ENCODE assay signal across 31 cellular contexts in genomic region chr6:91079939-91080338, GRCh38.
DNase-seq lines count a peak whose midpoint lies in the region; ATAC-seq, FAIRE-seq and TF ChIP-seq lines count a peak whose summit lies in the region.
"Had no signal": no experiment of that assay in that cellular context is flagged by ENCODE, and none has a peak within 500 bp of the region (broad histone marks: within the 10 kb centered on the region; RNA-seq: fewer than 3 reads in every experiment).

No MANE protein-coding gene starts in this region.

- H3K9ac ChIP-seq in H1 (replicated peaks in 1 of 4; ENCODE audit: extremely low read depth in 1 of 4, low read depth in 3 of 4, low read length in 3 of 4) = no peak overlapping the region
- no peak overlapping the region for H3K9ac ChIP-seq in neural cell (ENCODE audit: low read length)
- H3K9ac ChIP-seq: BLaER1 had no signal

- H3K4me3 ChIP-seq in BE2C (ENCODE audit: low read depth, low read length) (no peak overlapping the region), SJCRH30 (no peak overlapping the region), H1 (ENCODE audit: extremely low read depth in 1 of 4, insufficient read depth in 2 of 4, low read depth in 3 of 4, low read length in 4 of 4) (no peak overlapping the region), neural cell (ENCODE audit: low read length) (no peak overlapping the region)
- H3K4me3 ChIP-seq: BLaER1, breast epithelium, lower lobe of right lung, PC-9, tibial artery had no signal

- H3K23me2 ChIP-seq in H1 (ENCODE audit: low read depth, low read length) = no peaks in the 10 kb centered on the region

- H3K23ac ChIP-seq in H1 (ENCODE audit: insufficient read length) = no peak overlapping the region

- no peak overlapping the region for H2BK15ac ChIP-seq in H1 (ENCODE audit: low read length)

- H3K4me2 ChIP-seq in H1 (ENCODE audit: insufficient read depth in 1 of 2, low read depth in 2 of 2, low read length in 2 of 2) = no peak overlapping the region
- no peak overlapping the region for H3K4me2 ChIP-seq in neural cell (ENCODE audit: low read length)
- H3K4me2 ChIP-seq: BLaER1, PC-9 had no signal

- no peaks in the 10 kb centered on the region for H3K9me3 ChIP-seq in BE2C
- no peaks in the 10 kb centered on the region for H3K9me3 ChIP-seq in SJCRH30 (replicated peaks)
- no peaks in the 10 kb centered on the region for H3K9me3 ChIP-seq in H1 (ENCODE audit: insufficient read depth in 2 of 2, low read depth in 1 of 2, low read length in 1 of 2)
- H3K9me3 ChIP-seq in neural cell (ENCODE audit: low read length) = no peaks in the 10 kb centered on the region
- H3K9me3 ChIP-seq: BLaER1, breast epithelium, lower lobe of right lung, tibial artery had no signal

- peaks cover 47% of the 10 kb centered on the region for H3K4me1 Mint-ChIP-seq in mesothelial cell of epicardium

- H3K27me3 ChIP-seq in BE2C (no peaks in the 10 kb centered on the region), SJCRH30 (no peaks in the 10 kb centered on the region), H1 (replicated peaks in 1 of 4; ENCODE audit: control insufficient read depth in 3 of 4, extremely low read depth in 1 of 4, insufficient read depth in 3 of 4, low read length in 3 of 4) (no peaks in the 10 kb centered on the region), neural cell (ENCODE audit: insufficient read depth, low read depth, low read length) (no peaks in the 10 kb centered on the region)
- H3K27me3 ChIP-seq: BLaER1, breast epithelium, tibial artery had no signal

- H3K36me3 ChIP-seq in BE2C (no peaks in the 10 kb centered on the region), SJCRH30 (no peaks in the 10 kb centered on the region), H1 (ENCODE audit: control insufficient read depth in 2 of 4, insufficient read depth in 4 of 4, low read length in 3 of 4) (no peaks in the 10 kb centered on the region), neural cell (ENCODE audit: insufficient read depth, low read length) (no peaks in the 10 kb centered on the region)
- H3K36me3 ChIP-seq: BLaER1, breast epithelium, lower lobe of right lung, tibial artery had no signal

- H4K91ac ChIP-seq in H1 (replicated peaks; ENCODE audit: insufficient read length, low read length) = no peak overlapping the region

- no peaks in the 10 kb centered on the region for H3K36me3 Mint-ChIP-seq in mesothelial cell of epicardium

- no peak overlapping the region for H2BK12ac ChIP-seq in H1 (ENCODE audit: low read depth, low read length)

- H3K14ac ChIP-seq in H1 (ENCODE audit: insufficient read length) = no peak overlapping the region

- H3K27ac ChIP-seq in SJCRH30 (no peak overlapping the region), H1 (ENCODE audit: low read depth, low read length) (no peak overlapping the region), neural cell (ENCODE audit: low read length) (no peak overlapping the region)
- H3K27ac ChIP-seq: BLaER1, breast epithelium, epithelial cell of prostate, lower lobe of right lung, PC-9, tibial artery had no signal

- intact Hi-C loops in left ventricle myocardium superior (cut with micrococcal nuclease) = no loop called here

- no peaks in the 10 kb centered on the region for H3K79me2 ChIP-seq in H1 (ENCODE audit: control insufficient read depth in 1 of 2, insufficient read depth in 2 of 2, low read length in 2 of 2)
- H3K79me2 ChIP-seq in neural cell (replicated peaks; ENCODE audit: insufficient read depth, low read length) = no peaks in the 10 kb centered on the region

- H2BK5ac ChIP-seq in H1 (ENCODE audit: low read depth, low read length) = no peak overlapping the region

- no peak overlapping the region for H2AFZ ChIP-seq in H1 (ENCODE audit: low read length)
- no peak overlapping the region for H2AFZ ChIP-seq in neural cell (ENCODE audit: low read depth, low read length)
- H2AFZ ChIP-seq: PC-9 had no signal

- H3F3A ChIP-seq in neural cell (ENCODE audit: insufficient read depth, low read length, poor library complexity, severe bottlenecking) = no peaks in the 10 kb centered on the region

- POLR2A ChIA-PET in H1 (lab: Charles Lee; ENCODE audit: partially characterized antibody) = no interaction called here

- no peak for TF ChIP-seq POLR2A in H1 (IDR thresholded peaks at IDR 0.05; ENCODE audit: control extremely low read depth in 1 of 2, low read depth in 2 of 2, low read length in 2 of 2)

- no peaks in the 10 kb centered on the region for H3K9me2 ChIP-seq in neural cell (ENCODE audit: insufficient read depth, low read length)

- TF ChIP-seq RAD21 in H1 (IDR thresholded peaks at IDR 0.05 in 1 of 2, conservative IDR thresholded peaks at IDR 0.05 in 1 of 2; ENCODE audit: low read depth in 2 of 2, low read length in 2 of 2) (peak; percentile 46 to 51), neural cell (conservative IDR thresholded peaks at IDR 0.05) (no peak)

- no peak overlapping the region for H4K8ac ChIP-seq in H1 (ENCODE audit: extremely low read depth, insufficient read depth, low read length)

- no peak overlapping the region for H2BK120ac ChIP-seq in H1 (replicated peaks; ENCODE audit: low read depth, low read length)

- no peaks in the 10 kb centered on the region for H4K20me1 ChIP-seq in H1 (replicated peaks in 1 of 2; ENCODE audit: control insufficient read depth in 1 of 2, insufficient read depth in 2 of 2, low read length in 2 of 2)
- no peaks in the 10 kb centered on the region for H4K20me1 ChIP-seq in neural cell (ENCODE audit: insufficient read depth)
- H4K20me1 ChIP-seq: BLaER1 had no signal

- H3K79me1 ChIP-seq in H1 (ENCODE audit: low read depth, low read length) = no peaks in the 10 kb centered on the region

- H3K18ac ChIP-seq in H1 (ENCODE audit: extremely low read depth, low read length) = no peak overlapping the region

- CTCF ChIA-PET in H1 (lab: Charles Lee; ENCODE audit: partially characterized antibody) = interaction anchor here (0.8 to 6.3 kb wide), 19 partner anchors 11 to 481 kb away, joined by 3 to 40 read pairs (median 4); no protein-coding TSS in a partner anchor

- no peaks in the 10 kb centered on the region for H3K4me1 ChIP-seq in BE2C
- H3K4me1 ChIP-seq in SJCRH30 = peaks cover 11% of the 10 kb centered on the region; the same call in 1 of the 2 replicates
- peaks cover 0 to 10% (median 6%) of the 10 kb centered on the region in 4 experiments; a peak in 5 of 7 replicates for H3K4me1 ChIP-seq in H1 (replicated peaks in 1 of 4; ENCODE audit: control insufficient read depth in 3 of 4, insufficient read depth in 4 of 4, low read length in 3 of 4)
- H3K4me1 ChIP-seq: BLaER1, breast epithelium, lower lobe of right lung, tibial artery had no signal

- H3K4me3 Mint-ChIP-seq in mesothelial cell of epicardium = no peak overlapping the region
- H3K4me3 Mint-ChIP-seq: activated T-cell treated with anti-CD3 and anti-CD28 coated beads, Interleukin-2, amount 50 U/mL, for 72 hours; T-helper 2 cell treated with Interferon-gamma antibody and Interleukin-4, amounts not matched to agents 5 μg/mL and 100 μg/mL, for 36 hours had no signal

- TF ChIP-seq EP300 in H1 (IDR thresholded peaks at IDR 0.05; ENCODE audit: borderline replicate concordance in 1 of 2, low read depth in 2 of 2, low read length in 2 of 2) = no peak
- no peak for TF ChIP-seq EP300 in neural cell (conservative IDR thresholded peaks at IDR 0.05; ENCODE audit: poor library complexity, severe bottlenecking)

- FAIRE-seq in H1 (lab: Jason Lieb, UNC) = no peak
- FAIRE-seq: colon had no signal

- 80% methylated on average over 3 of the region's 3 CpGs; no CpG with 5 or more reads in 1 of the 2 experiments for WGBS in H1 (ENCODE audit: extremely low coverage in 1 of 2, insufficient coverage in 1 of 2, insufficient read length in 1 of 2, insufficient replicate concordance in 2 of 2, low coverage in 1 of 2, low lambda C conversion rate in 2 of 2, missing lambda C conversion rate in 1 of 2), 2 experiments

- no peaks in the 10 kb centered on the region for H3K27me3 Mint-ChIP-seq in mesothelial cell of epicardium (ENCODE audit: low read depth)

- H3K9me3 Mint-ChIP-seq in mesothelial cell of epicardium = no peaks in the 10 kb centered on the region
- H3K9me3 Mint-ChIP-seq: activated T-cell treated with anti-CD3 and anti-CD28 coated beads, Interleukin-2, amount 50 U/mL, for 72 hours; T-helper 2 cell treated with Interferon-gamma antibody and Interleukin-4, amounts not matched to agents 5 μg/mL and 100 μg/mL, for 36 hours had no signal

- DNase-seq in BE2C (peak; percentile 10), SJCRH30 (peak; percentile 35 to 51), H1 (ENCODE audit: low read depth in 1 of 2, low spot score in 2 of 2) (no peak), left ventricle myocardium superior (no peak), mesothelial cell of epicardium (ENCODE audit: low spot score in 2 of 2, unreplicated experiment in 2 of 2) (no peak), GM20000 (ENCODE audit: low spot score) (no peak), NCI-H2196 (lab: John Stamatoyannopoulos, UW; ENCODE audit: unreplicated experiment) (no peak)
- DNase-seq: ACHN; activated CD4-positive, alpha-beta T cell treated with anti-CD3 and anti-CD28 coated beads, Interleukin-2, amount 50 U/mL, for 1 hour; activated naive CD4-positive, alpha-beta T cell; activated T-cell treated with anti-CD3 and anti-CD28 coated beads, Interleukin-2, amount 50 U/mL, for 72 hours; COR-L47; DMS79; effector CD4-positive, alpha-beta T cell; GF-D8; lower lobe of right lung; NCI-H1417; NCI-H2081; NCI-H446 treated with DMSO at 0.1 percent for 48 hours; NK-92 treated with Interleukin-12 subunit alpha and Interleukin-12 subunit beta, amount 100 ng/mL, for 24 hours; nucleus accumbens; PC-9; Right ventricle myocardium superior; tibial artery had no signal

- H4K5ac ChIP-seq in H1 (ENCODE audit: insufficient read length, low read depth, low read length) = no peak overlapping the region

- no peak overlapping the region for H3K4ac ChIP-seq in H1 (replicated peaks; ENCODE audit: insufficient read length, low read depth, low read length)

- no peak for ATAC-seq in left ventricle myocardium superior
- ATAC-seq: activated T-cell treated with anti-CD3 and anti-CD28 coated beads, Interleukin-2, amount 50 U/mL, for 72 hours; HCT116 had no signal

- H3K56ac ChIP-seq in H1 (replicated peaks; ENCODE audit: insufficient read length, low read depth, low read length) = no peak overlapping the region

- H3K27ac Mint-ChIP-seq in mesothelial cell of epicardium = no peak overlapping the region
- H3K27ac Mint-ChIP-seq: activated T-cell treated with anti-CD3 and anti-CD28 coated beads, Interleukin-2, amount 50 U/mL, for 72 hours; T-helper 2 cell treated with Interferon-gamma antibody and Interleukin-4, amounts not matched to agents 5 μg/mL and 100 μg/mL, for 36 hours had no signal

- H2AK5ac ChIP-seq in H1 (ENCODE audit: low read depth, low read length) = no peak overlapping the region

- no peak for TF ChIP-seq CTCF in BE2C (IDR thresholded peaks at IDR 0.05; ENCODE audit: low read depth, low read length)
- peak in 1 of 3 experiments; percentile 15; a peak in 1 of 4 replicates for TF ChIP-seq CTCF in H1 (IDR thresholded peaks at IDR 0.05; ENCODE audit: control extremely low read depth in 1 of 3, insufficient read depth in 1 of 3, low read depth in 1 of 3, low read length in 3 of 3)
- peak; percentile 23 for TF ChIP-seq CTCF in neural cell (IDR thresholded peaks at IDR 0.05; ENCODE audit: poor library complexity, severe bottlenecking)
- no peak for TF ChIP-seq CTCF in mesothelial cell of epicardium (IDR thresholded peaks at IDR 0.05; ENCODE audit: unreplicated experiment)
- no peak for TF ChIP-seq CTCF in GM20000 (IDR thresholded peaks at IDR 0.05; ENCODE audit: extremely low read depth, missing control alignments)

- no peak overlapping the region for H2BK20ac ChIP-seq in H1 (ENCODE audit: low read length)

Comparison
In these comparisons a context has a peak if more than half of its experiments do, and no peak if none do; other contexts are left out.
1. DNase-seq: peak in BE2C (single experiment) and SJCRH30 (2 of 2); none in H1 (0 of 2), left ventricle myocardium superior (single experiment), mesothelial cell of epicardium (0 of 2), GM20000 (single experiment) and NCI-H2196 (single experiment).